1 cellular context compared by ENCODE assay signal in the genomic region with DNA sequence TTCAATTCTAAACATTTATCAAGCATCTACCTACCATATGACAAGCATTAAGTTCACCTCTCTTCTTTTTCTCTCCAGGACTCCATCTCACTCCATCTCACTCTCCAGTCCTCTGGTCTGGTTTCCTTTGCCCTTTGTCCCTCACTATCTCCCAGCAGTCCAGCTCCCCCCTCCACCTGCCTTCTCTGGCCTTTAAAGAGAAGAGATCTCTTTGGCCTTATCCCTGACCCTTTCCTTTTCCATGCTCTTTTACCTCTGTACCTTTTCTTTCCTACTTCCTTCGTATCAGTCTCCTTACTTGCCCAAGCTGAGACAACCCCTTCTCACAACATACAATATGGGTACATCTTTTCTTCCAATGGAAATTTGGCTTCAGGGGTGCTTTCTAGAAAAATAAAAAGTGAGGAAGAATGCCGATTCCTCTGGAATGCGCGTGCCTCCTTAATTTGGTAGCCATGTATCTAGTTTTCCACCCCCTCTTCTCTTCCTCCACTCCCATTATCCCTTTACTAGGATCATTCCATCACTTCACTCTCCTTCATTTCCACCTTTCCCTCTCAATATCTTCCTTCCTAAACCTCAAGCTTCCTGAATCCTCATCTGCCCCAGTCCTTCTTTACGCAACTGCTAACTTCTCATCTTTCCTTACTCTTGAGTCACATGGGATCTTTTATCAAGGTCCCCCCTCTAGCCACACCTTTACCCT.
TF ChIP-seq lines count a peak whose summit lies in the region.

No MANE protein-coding gene starts in this region.

TF ChIP-seq in SK-N-SH treated with all-trans-retinoic acid at 6 μM for 48 hours, 23 proteins besides CTCF, POLR2A, EP300 and RAD21 (continued from another document):
- TF ChIP-seq, protein P1, sequence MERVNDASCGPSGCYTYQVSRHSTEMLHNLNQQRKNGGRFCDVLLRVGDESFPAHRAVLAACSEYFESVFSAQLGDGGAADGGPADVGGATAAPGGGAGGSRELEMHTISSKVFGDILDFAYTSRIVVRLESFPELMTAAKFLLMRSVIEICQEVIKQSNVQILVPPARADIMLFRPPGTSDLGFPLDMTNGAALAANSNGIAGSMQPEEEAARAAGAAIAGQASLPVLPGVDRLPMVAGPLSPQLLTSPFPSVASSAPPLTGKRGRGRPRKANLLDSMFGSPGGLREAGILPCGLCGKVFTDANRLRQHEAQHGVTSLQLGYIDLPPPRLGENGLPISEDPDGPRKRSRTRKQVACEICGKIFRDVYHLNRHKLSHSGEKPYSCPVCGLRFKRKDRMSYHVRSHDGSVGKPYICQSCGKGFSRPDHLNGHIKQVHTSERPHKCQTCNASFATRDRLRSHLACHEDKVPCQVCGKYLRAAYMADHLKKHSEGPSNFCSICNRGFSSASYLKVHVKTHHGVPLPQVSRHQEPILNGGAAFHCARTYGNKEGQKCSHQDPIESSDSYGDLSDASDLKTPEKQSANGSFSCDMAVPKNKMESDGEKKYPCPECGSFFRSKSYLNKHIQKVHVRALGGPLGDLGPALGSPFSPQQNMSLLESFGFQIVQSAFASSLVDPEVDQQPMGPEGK (CRISPR knock-in tag; IDR thresholded peaks at IDR 0.05; ENCODE audit: borderline replicate concordance), result no peak
- no peak for TF ChIP-seq RARB (CRISPR knock-in tag; IDR thresholded peaks at IDR 0.05)
- TF ChIP-seq TCF4 (CRISPR knock-in tag; IDR thresholded peaks at IDR 0.05; ENCODE audit: borderline replicate concordance), result no peak
- no peak for TF ChIP-seq GLIS3 (CRISPR knock-in tag; IDR thresholded peaks at IDR 0.05)
- no peak for TF ChIP-seq OSR1 (CRISPR knock-in tag; IDR thresholded peaks at IDR 0.05)
- TF ChIP-seq TOX (CRISPR knock-in tag; IDR thresholded peaks at IDR 0.05; ENCODE audit: borderline replicate concordance), result no peak
- TF ChIP-seq PPARA (CRISPR knock-in tag; IDR thresholded peaks at IDR 0.05; ENCODE audit: borderline replicate concordance), result no peak
- TF ChIP-seq, protein P2, sequence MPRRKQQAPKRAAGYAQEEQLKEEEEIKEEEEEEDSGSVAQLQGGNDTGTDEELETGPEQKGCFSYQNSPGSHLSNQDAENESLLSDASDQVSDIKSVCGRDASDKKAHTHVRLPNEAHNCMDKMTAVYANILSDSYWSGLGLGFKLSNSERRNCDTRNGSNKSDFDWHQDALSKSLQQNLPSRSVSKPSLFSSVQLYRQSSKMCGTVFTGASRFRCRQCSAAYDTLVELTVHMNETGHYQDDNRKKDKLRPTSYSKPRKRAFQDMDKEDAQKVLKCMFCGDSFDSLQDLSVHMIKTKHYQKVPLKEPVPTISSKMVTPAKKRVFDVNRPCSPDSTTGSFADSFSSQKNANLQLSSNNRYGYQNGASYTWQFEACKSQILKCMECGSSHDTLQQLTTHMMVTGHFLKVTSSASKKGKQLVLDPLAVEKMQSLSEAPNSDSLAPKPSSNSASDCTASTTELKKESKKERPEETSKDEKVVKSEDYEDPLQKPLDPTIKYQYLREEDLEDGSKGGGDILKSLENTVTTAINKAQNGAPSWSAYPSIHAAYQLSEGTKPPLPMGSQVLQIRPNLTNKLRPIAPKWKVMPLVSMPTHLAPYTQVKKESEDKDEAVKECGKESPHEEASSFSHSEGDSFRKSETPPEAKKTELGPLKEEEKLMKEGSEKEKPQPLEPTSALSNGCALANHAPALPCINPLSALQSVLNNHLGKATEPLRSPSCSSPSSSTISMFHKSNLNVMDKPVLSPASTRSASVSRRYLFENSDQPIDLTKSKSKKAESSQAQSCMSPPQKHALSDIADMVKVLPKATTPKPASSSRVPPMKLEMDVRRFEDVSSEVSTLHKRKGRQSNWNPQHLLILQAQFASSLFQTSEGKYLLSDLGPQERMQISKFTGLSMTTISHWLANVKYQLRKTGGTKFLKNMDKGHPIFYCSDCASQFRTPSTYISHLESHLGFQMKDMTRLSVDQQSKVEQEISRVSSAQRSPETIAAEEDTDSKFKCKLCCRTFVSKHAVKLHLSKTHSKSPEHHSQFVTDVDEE (CRISPR knock-in tag; IDR thresholded peaks at IDR 0.05), result no peak
- no peak for TF ChIP-seq POU6F1 (CRISPR knock-in tag; IDR thresholded peaks at IDR 0.05; ENCODE audit: borderline replicate concordance, low read depth)
TF ChIP-seq in SK-N-SH treated with all-trans-retinoic acid at 6 μM for 48 hours: peak in this region for 0.
